ENCODE assay signal across 5 cellular contexts in the genomic region with DNA sequence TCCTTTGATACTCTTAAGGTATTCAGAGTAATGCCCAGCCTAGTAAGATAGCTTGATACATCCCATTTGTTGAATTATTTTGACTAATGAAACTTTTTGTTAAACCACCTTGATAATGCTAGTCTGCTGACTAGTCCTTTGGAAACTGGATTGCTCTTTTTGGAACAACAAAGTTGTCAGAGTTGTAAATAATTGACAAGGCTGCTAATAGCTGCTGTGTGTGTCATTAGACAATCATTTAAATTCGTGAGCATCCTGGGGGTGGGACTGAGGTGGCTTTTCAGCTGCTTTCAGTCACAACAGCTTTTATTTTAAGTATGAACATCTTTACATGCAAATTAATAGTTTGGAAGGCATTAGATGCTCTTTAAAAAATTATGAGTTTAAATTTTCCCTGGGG.
"Had no signal": no experiment of that assay in that cellular context is flagged by ENCODE, and none has a peak within 500 bp of the region (broad histone marks: within the 10 kb centered on the region; RNA-seq: fewer than 3 reads in every experiment).

No MANE protein-coding gene starts in this region.

- ATAC-seq: GM23338, HepG2 had no signal

- DNase-seq: H9, HCEC 1CT had no signal

- H3K27ac ChIP-seq: HL-60 had no signal

- H3K4me3 ChIP-seq: GM23338 had no signal
